In genomic region chr6:155306958-155307357, GRCh38 we compare ENCODE assay signal across 23 cellular contexts. TPM values are rescaled to one million over a fixed set of nuclear protein-coding genes. Genes with fewer than 3 reads are reported as not detected.
DNase-seq lines count a peak whose midpoint lies in the region; ATAC-seq lines count a peak whose summit lies in the region.
"Had no signal": no experiment of that assay in that cellular context is flagged by ENCODE, and none has a peak within 500 bp of the region (broad histone marks: within the 10 kb centered on the region; RNA-seq: fewer than 3 reads in every experiment).

No MANE protein-coding gene starts in this region.

- H3K36me3 Mint-ChIP-seq in activated CD4-positive, alpha-beta T cell treated with anti-CD3 and anti-CD28 coated beads for 36 hours (ENCODE audit: low read depth), result peaks cover 57% of the 10 kb centered on the region
- H3K36me3 Mint-ChIP-seq in effector memory CD8-positive, alpha-beta T cell (ENCODE audit: insufficient read depth), result peaks cover 3% of the 10 kb centered on the region
- peaks cover 95% of the 10 kb centered on the region for H3K36me3 Mint-ChIP-seq in stimulated activated effector memory CD8-positive, alpha-beta T cell treated with anti-CD3 and anti-CD28 coated beads, Interleukin-12 subunit alpha, Interleukin-12 subunit beta, amount 100 ng/mL, for 72 hours

- H3K9me3 Mint-ChIP-seq in activated CD4-positive, alpha-beta T cell treated with anti-CD3 and anti-CD28 coated beads for 36 hours (ENCODE audit: low read depth), result no peaks in the 10 kb centered on the region
- no peaks in the 10 kb centered on the region for H3K9me3 Mint-ChIP-seq in stimulated activated naive CD8-positive, alpha-beta T cell treated with anti-CD3 and anti-CD28 coated beads, Interleukin-15, amount 100 ng/mL, for 72 hours
- H3K9me3 Mint-ChIP-seq in effector memory CD8-positive, alpha-beta T cell, result no peaks in the 10 kb centered on the region
- H3K9me3 Mint-ChIP-seq in stimulated activated effector memory CD8-positive, alpha-beta T cell treated with anti-CD3 and anti-CD28 coated beads, Interleukin-12 subunit alpha, Interleukin-12 subunit beta, amount 100 ng/mL, for 72 hours, result no peaks in the 10 kb centered on the region
- H3K9me3 Mint-ChIP-seq: CD4-positive, alpha-beta memory T cell had no signal

- ATAC-seq in activated CD4-positive, alpha-beta T cell treated with anti-CD3 and anti-CD28 coated beads for 36 hours, result peak; percentile 55
- peak; percentile 59 for ATAC-seq in stimulated activated naive CD8-positive, alpha-beta T cell treated with anti-CD3 and anti-CD28 coated beads, Interleukin-15, amount 100 ng/mL, for 72 hours
- no peak for ATAC-seq in stimulated activated naive CD8-positive, alpha-beta T cell treated with anti-CD3 and anti-CD28 coated beads, Interleukin-15, Interleukin-2, amounts not matched to agents 100 U/mL and 50 U/mL, for 24 hours
- peak; percentile 39 for ATAC-seq in effector memory CD8-positive, alpha-beta T cell (replicated peaks)
- peak; percentile 63 for ATAC-seq in stimulated activated effector memory CD8-positive, alpha-beta T cell treated with anti-CD3 and anti-CD28 coated beads, Interleukin-12 subunit alpha, Interleukin-12 subunit beta, amount 100 ng/mL, for 72 hours
- no peak for ATAC-seq in HG03108 (IDR thresholded peaks at IDR 0.05; ENCODE audit: unreplicated experiment)
- ATAC-seq: Panc1 had no signal

- peaks cover 31% of the 10 kb centered on the region for H3K4me1 Mint-ChIP-seq in activated CD4-positive, alpha-beta T cell treated with anti-CD3 and anti-CD28 coated beads for 36 hours
- peaks cover 24% of the 10 kb centered on the region for H3K4me1 Mint-ChIP-seq in stimulated activated naive CD8-positive, alpha-beta T cell treated with anti-CD3 and anti-CD28 coated beads, Interleukin-15, amount 100 ng/mL, for 72 hours
- H3K4me1 Mint-ChIP-seq in effector memory CD8-positive, alpha-beta T cell (ENCODE audit: low read depth in 2 of 2), result peaks cover 10 to 19% of the 10 kb centered on the region in 2 donors
- peaks cover 18% of the 10 kb centered on the region for H3K4me1 Mint-ChIP-seq in stimulated activated effector memory CD8-positive, alpha-beta T cell treated with anti-CD3 and anti-CD28 coated beads, Interleukin-12 subunit alpha, Interleukin-12 subunit beta, amount 100 ng/mL, for 72 hours

- no peak for DNase-seq in activated CD4-positive, alpha-beta T cell treated with anti-CD3 and anti-CD28 coated beads for 36 hours
- no peak for DNase-seq in activated CD4-positive, alpha-beta T cell treated with anti-CD3 and anti-CD28 coated beads, Interleukin-2, amount 50 U/mL, for 4 hours
- DNase-seq in stimulated activated naive CD8-positive, alpha-beta T cell treated with anti-CD3 and anti-CD28 coated beads, Interleukin-15, amount 100 ng/mL, for 72 hours, result no peak
- DNase-seq in stimulated activated naive CD8-positive, alpha-beta T cell treated with anti-CD3 and anti-CD28 coated beads, Interleukin-15, Interleukin-2, amounts not matched to agents 100 U/mL and 50 U/mL, for 24 hours, result no peak
- DNase-seq in effector memory CD8-positive, alpha-beta T cell, result no peak
- DNase-seq in stimulated activated effector memory CD8-positive, alpha-beta T cell treated with anti-CD3 and anti-CD28 coated beads, Interleukin-12 subunit alpha, Interleukin-12 subunit beta, amount 100 ng/mL, for 72 hours (ENCODE audit: low spot score in 2 of 2), result no peak
- DNase-seq in NCI-H2171 treated with DMSO at 0.1 percent for 48 hours (lab: John Stamatoyannopoulos, UW), result no peak
- DNase-seq: ACHN; Caco-2; CD4-positive, alpha-beta memory T cell; DMS 273 treated with DMSO at 0.1 percent for 48 hours; DND-41; KBM-7; NCI-H1092; NCI-H1436; NCI-H187 treated with DMSO at 0.1 percent for 48 hours; NCI-H2227 treated with DMSO at 0.1 percent for 48 hours; NCI-H510A treated with DMSO at 0.1 percent for 48 hours; NCI-H748 treated with DMSO at 0.1 percent for 48 hours; NK-92 treated with Interleukin-12 subunit alpha and Interleukin-12 subunit beta, amount 100 ng/mL, for 24 hours had no signal

- H3K27me3 Mint-ChIP-seq in activated CD4-positive, alpha-beta T cell treated with anti-CD3 and anti-CD28 coated beads for 36 hours, result no peaks in the 10 kb centered on the region
- no peaks in the 10 kb centered on the region for H3K27me3 Mint-ChIP-seq in stimulated activated naive CD8-positive, alpha-beta T cell treated with anti-CD3 and anti-CD28 coated beads, Interleukin-15, amount 100 ng/mL, for 72 hours
- H3K27me3 Mint-ChIP-seq in effector memory CD8-positive, alpha-beta T cell, result no peaks in the 10 kb centered on the region
- H3K27me3 Mint-ChIP-seq: CD4-positive, alpha-beta memory T cell had no signal

- CTCF ChIA-PET in activated CD4-positive, alpha-beta T cell treated with anti-CD3 and anti-CD28 coated beads for 36 hours (lab: Charles Lee), result interaction anchor here (1.9 kb wide), 1 partner anchor 9 kb away, joined by 6 read pairs; no protein-coding TSS in a partner anchor

- intact Hi-C loops in activated CD4-positive, alpha-beta T cell treated with anti-CD3 and anti-CD28 coated beads for 36 hours (cut with DNase I, micrococcal nuclease), result no loop called here

- no peak overlapping the region for H3K27ac Mint-ChIP-seq in activated CD4-positive, alpha-beta T cell treated with anti-CD3 and anti-CD28 coated beads for 36 hours
- H3K27ac Mint-ChIP-seq in stimulated activated naive CD8-positive, alpha-beta T cell treated with anti-CD3 and anti-CD28 coated beads, Interleukin-15, amount 100 ng/mL, for 72 hours, result no peak overlapping the region
- H3K27ac Mint-ChIP-seq in effector memory CD8-positive, alpha-beta T cell, result no peak overlapping the region
- no peak overlapping the region for H3K27ac Mint-ChIP-seq in stimulated activated effector memory CD8-positive, alpha-beta T cell treated with anti-CD3 and anti-CD28 coated beads, Interleukin-12 subunit alpha, Interleukin-12 subunit beta, amount 100 ng/mL, for 72 hours
- H3K27ac Mint-ChIP-seq: CD4-positive, alpha-beta memory T cell had no signal

- no peak overlapping the region for H3K4me3 Mint-ChIP-seq in activated CD4-positive, alpha-beta T cell treated with anti-CD3 and anti-CD28 coated beads for 36 hours
- no peak overlapping the region for H3K4me3 Mint-ChIP-seq in stimulated activated naive CD8-positive, alpha-beta T cell treated with anti-CD3 and anti-CD28 coated beads, Interleukin-15, amount 100 ng/mL, for 72 hours
- no peak overlapping the region for H3K4me3 Mint-ChIP-seq in effector memory CD8-positive, alpha-beta T cell
- H3K4me3 Mint-ChIP-seq in stimulated activated effector memory CD8-positive, alpha-beta T cell treated with anti-CD3 and anti-CD28 coated beads, Interleukin-12 subunit alpha, Interleukin-12 subunit beta, amount 100 ng/mL, for 72 hours, result no peak overlapping the region
- H3K4me3 Mint-ChIP-seq: CD4-positive, alpha-beta memory T cell had no signal

- POLR2A ChIA-PET in activated CD4-positive, alpha-beta T cell treated with anti-CD3 and anti-CD28 coated beads for 36 hours (lab: Charles Lee), result no interaction called here

RNA-seq across cellular contexts. Expression of gene TFB1M, which starts 7.3 kb away (rescaled TPM):
- 10 to 100 TPM; 45.5 to 56.4 TPM for total RNA-seq in activated CD4-positive, alpha-beta T cell treated with anti-CD3 and anti-CD28 coated beads for 36 hours

RNA-seq across cellular contexts. Expression of gene CLDN20, which starts 43.1 kb away (rescaled TPM):
- not detected for total RNA-seq in activated CD4-positive, alpha-beta T cell treated with anti-CD3 and anti-CD28 coated beads for 36 hours
- total RNA-seq: Caco-2; CD4-positive, alpha-beta memory T cell; H1 had no signal

Comparison
In these comparisons a context has a peak if more than half of its experiments do, and no peak if none do; other contexts are left out.
1. ATAC-seq: peak in activated CD4-positive, alpha-beta T cell treated with anti-CD3 and anti-CD28 coated beads for 36 hours (single experiment), stimulated activated naive CD8-positive, alpha-beta T cell treated with anti-CD3 and anti-CD28 coated beads, Interleukin-15, amount 100 ng/mL, for 72 hours (single experiment), effector memory CD8-positive, alpha-beta T cell (single experiment) and stimulated activated effector memory CD8-positive, alpha-beta T cell treated with anti-CD3 and anti-CD28 coated beads, Interleukin-12 subunit alpha, Interleukin-12 subunit beta, amount 100 ng/mL, for 72 hours (single experiment); none in stimulated activated naive CD8-positive, alpha-beta T cell treated with anti-CD3 and anti-CD28 coated beads, Interleukin-15, Interleukin-2, amounts not matched to agents 100 U/mL and 50 U/mL, for 24 hours (single experiment) and HG03108 (single experiment).